Comparison of ENCODE assay signal across 18 cellular contexts in genomic region chr6:153085239-153085638, GRCh38. TPM values are rescaled to one million over a fixed set of nuclear protein-coding genes. Genes with fewer than 3 reads are reported as not detected.
DNase-seq lines count a peak whose midpoint lies in the region; ATAC-seq and TF ChIP-seq lines count a peak whose summit lies in the region.
"Had no signal": no experiment of that assay in that cellular context is flagged by ENCODE, and none has a peak within 500 bp of the region (broad histone marks: within the 10 kb centered on the region; RNA-seq: fewer than 3 reads in every experiment).

No MANE protein-coding gene starts in this region.

- TF ChIP-seq CTCF in BE2C (IDR thresholded peaks at IDR 0.05; ENCODE audit: low read depth, low read length) (no peak), WTC11 (IDR thresholded peaks at IDR 0.05) (no peak), fibroblast of pulmonary artery (IDR thresholded peaks at IDR 0.05; ENCODE audit: low read length, missing control alignments) (no peak)

- DNase-seq in BE2C (peak; percentile 43), WTC11 (ENCODE audit: low spot score) (no peak), fibroblast of pulmonary artery (ENCODE audit: low read depth) (peak; percentile 51), pulmonary artery endothelial cell (ENCODE audit: low read depth, low spot score) (peak; percentile 20), DMS53 treated with DMSO at 0.1 percent for 48 hours (lab: John Stamatoyannopoulos, UW; ENCODE audit: unreplicated experiment) (no peak), aorta (no peak), NOMO-1 treated with DMSO at 0.1 percent for 48 hours (lab: John Stamatoyannopoulos, UW; ENCODE audit: unreplicated experiment) (no peak)
- DNase-seq in activated T-cell treated with anti-CD3 and anti-CD28 coated beads, Interleukin-2, amount 50 U/mL, for 72 hours: no peak
- DNase-seq: GDM1, GOT3, HCEC 1CT, Karpas-422, NCI-H1417, NCI-H187, NCI-H446, NCI-H526, Right ventricle myocardium superior had no signal

- H3K27me3 ChIP-seq in BE2C (no peaks in the 10 kb centered on the region), aorta (ENCODE audit: control insufficient read depth in 1 of 2, insufficient read depth in 2 of 2, low read length in 1 of 2) (no peaks in the 10 kb centered on the region)

- H3K4me3 Mint-ChIP-seq in WTC11: no peak overlapping the region
- no peak overlapping the region for H3K4me3 Mint-ChIP-seq in activated T-cell treated with anti-CD3 and anti-CD28 coated beads, Interleukin-2, amount 50 U/mL, for 72 hours
- H3K4me3 Mint-ChIP-seq: CD14-positive monocyte had no signal

- intact Hi-C loops in aorta (cut with DNase I): no loop called here

- no peaks in the 10 kb centered on the region for H3K9me3 Mint-ChIP-seq in WTC11
- no peaks in the 10 kb centered on the region for H3K9me3 Mint-ChIP-seq in activated T-cell treated with anti-CD3 and anti-CD28 coated beads, Interleukin-2, amount 50 U/mL, for 72 hours

- H3K4me1 ChIP-seq in BE2C: peaks cover 4% of the 10 kb centered on the region
- H3K4me1 ChIP-seq in aorta (ENCODE audit: control insufficient read depth in 1 of 2, insufficient read depth in 2 of 2, low read length in 2 of 2): peaks cover 7 to 10% of the 10 kb centered on the region in 2 donors

- H3K9me3 ChIP-seq in BE2C (no peaks in the 10 kb centered on the region), aorta (ENCODE audit: control insufficient read depth, low read length) (no peaks in the 10 kb centered on the region)

- 53 to 54% methylated on average over 5 of the region's 5 CpGs for WGBS in aorta, 2 donors

- no peaks in the 10 kb centered on the region for H3K27me3 Mint-ChIP-seq in WTC11 (ENCODE audit: low read depth)
- H3K27me3 Mint-ChIP-seq in activated T-cell treated with anti-CD3 and anti-CD28 coated beads, Interleukin-2, amount 50 U/mL, for 72 hours (ENCODE audit: low read depth): peaks cover 12% of the 10 kb centered on the region

- CTCF ChIA-PET in WTC11 (lab: Charles Lee): no interaction called here

- ATAC-seq in WTC11 (no peak), aorta (ENCODE audit: low FRiP score) (no peak)
- ATAC-seq in activated T-cell treated with anti-CD3 and anti-CD28 coated beads, Interleukin-2, amount 50 U/mL, for 72 hours (replicated peaks in 1 of 2): no peak

- no peak overlapping the region for H3K27ac ChIP-seq in aorta (ENCODE audit: low read depth in 1 of 2, low read length in 2 of 2)

- POLR2A ChIA-PET in WTC11 (lab: Charles Lee): no interaction called here

- H3K36me3 ChIP-seq in BE2C (no peaks in the 10 kb centered on the region), aorta (ENCODE audit: control insufficient read depth in 1 of 2, insufficient read depth in 2 of 2, low read length in 1 of 2) (no peaks in the 10 kb centered on the region)

- no peaks in the 10 kb centered on the region for H3K36me3 Mint-ChIP-seq in WTC11
- no peaks in the 10 kb centered on the region for H3K36me3 Mint-ChIP-seq in activated T-cell treated with anti-CD3 and anti-CD28 coated beads, Interleukin-2, amount 50 U/mL, for 72 hours (ENCODE audit: insufficient read depth in 2 of 2)
- H3K36me3 Mint-ChIP-seq: CD14-positive monocyte had no signal

- H3K27ac Mint-ChIP-seq in WTC11: no peak overlapping the region
- H3K27ac Mint-ChIP-seq in activated T-cell treated with anti-CD3 and anti-CD28 coated beads, Interleukin-2, amount 50 U/mL, for 72 hours: no peak overlapping the region
- H3K27ac Mint-ChIP-seq: CD14-positive monocyte had no signal

- peaks cover 6% of the 10 kb centered on the region; the same call in 1 of the 2 replicates for H3K4me1 Mint-ChIP-seq in WTC11
- H3K4me1 Mint-ChIP-seq in activated T-cell treated with anti-CD3 and anti-CD28 coated beads, Interleukin-2, amount 50 U/mL, for 72 hours (ENCODE audit: low read depth): no peaks in the 10 kb centered on the region

- no peak overlapping the region for H3K4me3 ChIP-seq in BE2C (ENCODE audit: low read depth, low read length)
- H3K4me3 ChIP-seq in fibroblast of pulmonary artery (replicated peaks; ENCODE audit: low read depth, low read length): no peak overlapping the region
- H3K4me3 ChIP-seq in aorta (ENCODE audit: low read length in 2 of 2): no peak overlapping the region

TF ChIP-seq in WTC11, 78 proteins besides CTCF, POLR2A, EP300 and RAD21:
- 0 out of 2 replicates have a peak, but pooled peaks have one; percentile 13 for TF ChIP-seq CDX4 (CRISPR knock-in tag; IDR thresholded peaks at IDR 0.05; ENCODE audit: borderline replicate concordance)
- TF ChIP-seq RORB (CRISPR knock-in tag; IDR thresholded peaks at IDR 0.05): no peak

RNA-seq across cellular contexts. Expression of gene RGS17, which starts 45.8 kb away (rescaled TPM):
- polyA plus RNA-seq in BE2C (2012; ENCODE audit: insufficient read depth, insufficient read length, low read depth): 3.1 TPM
- 6.6 to 9.3 TPM (median 7.4 TPM) in 3 replicates for total RNA-seq in WTC11 (2021)
- 1.5 and 6.1 TPM in 2 replicates for total RNA-seq in pulmonary artery endothelial cell
- total RNA-seq in activated T-cell treated with anti-CD3 and anti-CD28 coated beads, Interleukin-2, amount 50 U/mL, for 72 hours: not detected
- total RNA-seq in aorta: 1 to 10 TPM; 2.2 to 3.2 TPM
- polyA plus RNA-seq in aorta: 1 to 10 TPM; 2.3 to 2.8 TPM
- polyA plus RNA-seq: CD14-positive monocyte had no signal

Comparison
In these comparisons a context has a peak if more than half of its experiments do, and no peak if none do; other contexts are left out.
1. DNase-seq: peak in BE2C (single experiment), fibroblast of pulmonary artery (single experiment) and pulmonary artery endothelial cell (single experiment); none in WTC11 (single experiment), DMS53 treated with DMSO at 0.1 percent for 48 hours (single experiment), activated T-cell treated with anti-CD3 and anti-CD28 coated beads, Interleukin-2, amount 50 U/mL, for 72 hours (0 of 2), aorta (0 of 2) and NOMO-1 treated with DMSO at 0.1 percent for 48 hours (single experiment).